1 cellular context compared by ENCODE assay signal in the genomic region with DNA sequence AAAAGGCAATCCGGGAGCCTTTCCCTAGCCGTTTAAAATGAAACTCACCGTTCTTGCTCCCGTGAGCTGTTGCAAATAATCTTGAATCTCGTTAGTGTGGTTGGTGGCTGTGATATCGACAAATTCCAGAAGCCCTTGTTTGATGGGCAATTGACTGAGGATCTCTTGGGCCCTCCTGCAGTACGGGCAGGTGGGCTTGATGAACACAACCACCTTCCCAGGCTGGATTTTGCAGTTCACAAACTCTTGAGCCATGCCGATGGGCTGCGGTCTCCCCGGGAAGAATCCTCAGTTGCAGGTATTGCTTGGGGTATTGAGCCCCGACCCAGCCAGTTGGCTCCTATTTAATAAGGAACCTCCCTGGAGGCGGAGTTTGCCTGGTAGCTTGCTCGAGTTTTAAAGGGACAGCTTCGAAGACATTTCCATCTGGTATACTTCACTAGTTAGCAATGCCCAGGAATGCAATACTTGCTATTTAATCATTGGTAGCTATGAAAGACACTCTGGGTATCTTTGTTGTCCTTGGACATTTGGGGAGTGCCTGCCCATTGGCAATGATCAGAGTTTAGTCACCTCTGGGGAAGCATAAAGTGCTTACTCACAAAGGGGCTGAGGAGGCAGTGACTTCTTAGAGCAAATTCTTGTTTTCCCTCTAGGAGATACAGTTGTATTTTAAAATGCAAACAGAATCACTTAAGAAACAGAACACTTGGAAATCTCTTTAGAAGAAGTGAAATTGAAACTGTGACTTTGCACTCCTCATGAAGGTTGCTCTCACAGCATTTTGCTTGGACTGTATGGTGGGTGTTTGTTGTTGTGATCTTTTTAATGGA.
TF ChIP-seq lines count a peak whose summit lies in the region.

A gene with protein sequence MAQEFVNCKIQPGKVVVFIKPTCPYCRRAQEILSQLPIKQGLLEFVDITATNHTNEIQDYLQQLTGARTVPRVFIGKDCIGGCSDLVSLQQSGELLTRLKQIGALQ (minus strand): TSS at position 319 of the 833 bp plus-strand sequence. CDS start 64 bp downstream, at position 255.

TF ChIP-seq in HepG2, 621 proteins besides CTCF, POLR2A, EP300 and RAD21 (continued from another document and continues in another):
- TF ChIP-seq, protein P1, sequence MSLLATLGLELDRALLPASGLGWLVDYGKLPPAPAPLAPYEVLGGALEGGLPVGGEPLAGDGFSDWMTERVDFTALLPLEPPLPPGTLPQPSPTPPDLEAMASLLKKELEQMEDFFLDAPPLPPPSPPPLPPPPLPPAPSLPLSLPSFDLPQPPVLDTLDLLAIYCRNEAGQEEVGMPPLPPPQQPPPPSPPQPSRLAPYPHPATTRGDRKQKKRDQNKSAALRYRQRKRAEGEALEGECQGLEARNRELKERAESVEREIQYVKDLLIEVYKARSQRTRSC (CRISPR knock-in tag; IDR thresholded peaks at IDR 0.05; ENCODE audit: low read depth) = no peak
- TF ChIP-seq ZNF780A (CRISPR knock-in tag; IDR thresholded peaks at IDR 0.05) = no peak
- no peak for TF ChIP-seq ZNF33A (CRISPR knock-in tag; IDR thresholded peaks at IDR 0.05; ENCODE audit: borderline replicate concordance)
- no peak for TF ChIP-seq PHF5A (CRISPR knock-in tag; IDR thresholded peaks at IDR 0.05; ENCODE audit: low read depth, unreplicated experiment)
- peak; percentile 63 for TF ChIP-seq PHF8 (CRISPR knock-in tag; IDR thresholded peaks at IDR 0.05)
- TF ChIP-seq, protein P2, sequence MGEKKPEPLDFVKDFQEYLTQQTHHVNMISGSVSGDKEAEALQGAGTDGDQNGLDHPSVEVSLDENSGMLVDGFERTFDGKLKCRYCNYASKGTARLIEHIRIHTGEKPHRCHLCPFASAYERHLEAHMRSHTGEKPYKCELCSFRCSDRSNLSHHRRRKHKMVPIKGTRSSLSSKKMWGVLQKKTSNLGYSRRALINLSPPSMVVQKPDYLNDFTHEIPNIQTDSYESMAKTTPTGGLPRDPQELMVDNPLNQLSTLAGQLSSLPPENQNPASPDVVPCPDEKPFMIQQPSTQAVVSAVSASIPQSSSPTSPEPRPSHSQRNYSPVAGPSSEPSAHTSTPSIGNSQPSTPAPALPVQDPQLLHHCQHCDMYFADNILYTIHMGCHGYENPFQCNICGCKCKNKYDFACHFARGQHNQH (CRISPR knock-in tag; IDR thresholded peaks at IDR 0.05) = no peak
- TF ChIP-seq, protein P3, sequence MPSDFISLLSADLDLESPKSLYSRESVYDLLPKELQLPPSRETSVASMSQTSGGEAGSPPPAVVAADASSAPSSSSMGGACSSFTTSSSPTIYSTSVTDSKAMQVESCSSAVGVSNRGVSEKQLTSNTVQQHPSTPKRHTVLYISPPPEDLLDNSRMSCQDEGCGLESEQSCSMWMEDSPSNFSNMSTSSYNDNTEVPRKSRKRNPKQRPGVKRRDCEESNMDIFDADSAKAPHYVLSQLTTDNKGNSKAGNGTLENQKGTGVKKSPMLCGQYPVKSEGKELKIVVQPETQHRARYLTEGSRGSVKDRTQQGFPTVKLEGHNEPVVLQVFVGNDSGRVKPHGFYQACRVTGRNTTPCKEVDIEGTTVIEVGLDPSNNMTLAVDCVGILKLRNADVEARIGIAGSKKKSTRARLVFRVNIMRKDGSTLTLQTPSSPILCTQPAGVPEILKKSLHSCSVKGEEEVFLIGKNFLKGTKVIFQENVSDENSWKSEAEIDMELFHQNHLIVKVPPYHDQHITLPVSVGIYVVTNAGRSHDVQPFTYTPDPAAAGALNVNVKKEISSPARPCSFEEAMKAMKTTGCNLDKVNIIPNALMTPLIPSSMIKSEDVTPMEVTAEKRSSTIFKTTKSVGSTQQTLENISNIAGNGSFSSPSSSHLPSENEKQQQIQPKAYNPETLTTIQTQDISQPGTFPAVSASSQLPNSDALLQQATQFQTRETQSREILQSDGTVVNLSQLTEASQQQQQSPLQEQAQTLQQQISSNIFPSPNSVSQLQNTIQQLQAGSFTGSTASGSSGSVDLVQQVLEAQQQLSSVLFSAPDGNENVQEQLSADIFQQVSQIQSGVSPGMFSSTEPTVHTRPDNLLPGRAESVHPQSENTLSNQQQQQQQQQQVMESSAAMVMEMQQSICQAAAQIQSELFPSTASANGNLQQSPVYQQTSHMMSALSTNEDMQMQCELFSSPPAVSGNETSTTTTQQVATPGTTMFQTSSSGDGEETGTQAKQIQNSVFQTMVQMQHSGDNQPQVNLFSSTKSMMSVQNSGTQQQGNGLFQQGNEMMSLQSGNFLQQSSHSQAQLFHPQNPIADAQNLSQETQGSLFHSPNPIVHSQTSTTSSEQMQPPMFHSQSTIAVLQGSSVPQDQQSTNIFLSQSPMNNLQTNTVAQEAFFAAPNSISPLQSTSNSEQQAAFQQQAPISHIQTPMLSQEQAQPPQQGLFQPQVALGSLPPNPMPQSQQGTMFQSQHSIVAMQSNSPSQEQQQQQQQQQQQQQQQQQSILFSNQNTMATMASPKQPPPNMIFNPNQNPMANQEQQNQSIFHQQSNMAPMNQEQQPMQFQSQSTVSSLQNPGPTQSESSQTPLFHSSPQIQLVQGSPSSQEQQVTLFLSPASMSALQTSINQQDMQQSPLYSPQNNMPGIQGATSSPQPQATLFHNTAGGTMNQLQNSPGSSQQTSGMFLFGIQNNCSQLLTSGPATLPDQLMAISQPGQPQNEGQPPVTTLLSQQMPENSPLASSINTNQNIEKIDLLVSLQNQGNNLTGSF (CRISPR knock-in tag; IDR thresholded peaks at IDR 0.05) = 0 out of 2 replicates have a peak, but pooled peaks have one; percentile 28
- peak; percentile 59; the same call in 1 of the 2 replicates for TF ChIP-seq ZNF558 (CRISPR knock-in tag; IDR thresholded peaks at IDR 0.05; ENCODE audit: borderline replicate concordance)
- TF ChIP-seq KDM4B (CRISPR knock-in tag; IDR thresholded peaks at IDR 0.05) = no peak
- TF ChIP-seq JDP2 (CRISPR knock-in tag; IDR thresholded peaks at IDR 0.05; ENCODE audit: borderline replicate concordance) = no peak
- TF ChIP-seq KLF12 (CRISPR knock-in tag; IDR thresholded peaks at IDR 0.05; ENCODE audit: borderline replicate concordance) = no peak
- TF ChIP-seq ZNF709 (CRISPR knock-in tag; IDR thresholded peaks at IDR 0.05) = 0 out of 2 replicates have a peak, but pooled peaks have one; percentile 38
- 0 out of 2 replicates have a peak, but pooled peaks have one; percentile 10 for TF ChIP-seq GATAD2A (CRISPR knock-in tag; IDR thresholded peaks at IDR 0.05)
- no peak for TF ChIP-seq GLI4 (CRISPR knock-in tag; IDR thresholded peaks at IDR 0.05; ENCODE audit: borderline replicate concordance)
- TF ChIP-seq ZFP41 (CRISPR knock-in tag; IDR thresholded peaks at IDR 0.05; ENCODE audit: borderline replicate concordance) = no peak
- no peak for TF ChIP-seq AGO2 (optimal IDR thresholded peaks at IDR 0.05; ENCODE audit: low read depth, low read length)
- no peak for TF ChIP-seq CHD4 (IDR thresholded peaks at IDR 0.05; ENCODE audit: borderline replicate concordance, low read length)
- TF ChIP-seq LCORL (IDR thresholded peaks at IDR 0.05) = no peak
- TF ChIP-seq LCORL (CRISPR knock-in tag; IDR thresholded peaks at IDR 0.05) = no peak
- TF ChIP-seq GATA4 (IDR thresholded peaks at IDR 0.05; ENCODE audit: borderline replicate concordance, low read depth) = peak; percentile 78; the same call in 1 of the 2 replicates
- no peak for TF ChIP-seq ETV6 (CRISPR knock-in tag; conservative IDR thresholded peaks at IDR 0.05)
- TF ChIP-seq, protein P4, sequence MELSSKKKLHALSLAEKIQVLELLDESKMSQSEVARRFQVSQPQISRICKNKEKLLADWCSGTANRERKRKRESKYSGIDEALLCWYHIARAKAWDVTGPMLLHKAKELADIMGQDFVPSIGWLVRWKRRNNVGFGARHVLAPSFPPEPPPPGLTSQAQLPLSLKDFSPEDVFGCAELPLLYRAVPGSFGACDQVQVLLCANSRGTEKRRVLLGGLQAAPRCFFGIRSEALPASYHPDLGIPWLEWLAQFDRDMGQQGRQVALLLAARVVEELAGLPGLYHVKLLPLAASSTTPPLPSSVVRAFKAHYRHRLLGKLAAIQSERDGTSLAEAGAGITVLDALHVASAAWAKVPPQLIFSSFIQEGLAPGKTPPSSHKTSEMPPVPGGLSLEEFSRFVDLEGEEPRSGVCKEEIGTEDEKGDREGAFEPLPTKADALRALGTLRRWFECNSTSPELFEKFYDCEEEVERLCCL (CRISPR knock-in tag; IDR thresholded peaks at IDR 0.05; ENCODE audit: borderline replicate concordance) = no peak
- TF ChIP-seq, protein P5, sequence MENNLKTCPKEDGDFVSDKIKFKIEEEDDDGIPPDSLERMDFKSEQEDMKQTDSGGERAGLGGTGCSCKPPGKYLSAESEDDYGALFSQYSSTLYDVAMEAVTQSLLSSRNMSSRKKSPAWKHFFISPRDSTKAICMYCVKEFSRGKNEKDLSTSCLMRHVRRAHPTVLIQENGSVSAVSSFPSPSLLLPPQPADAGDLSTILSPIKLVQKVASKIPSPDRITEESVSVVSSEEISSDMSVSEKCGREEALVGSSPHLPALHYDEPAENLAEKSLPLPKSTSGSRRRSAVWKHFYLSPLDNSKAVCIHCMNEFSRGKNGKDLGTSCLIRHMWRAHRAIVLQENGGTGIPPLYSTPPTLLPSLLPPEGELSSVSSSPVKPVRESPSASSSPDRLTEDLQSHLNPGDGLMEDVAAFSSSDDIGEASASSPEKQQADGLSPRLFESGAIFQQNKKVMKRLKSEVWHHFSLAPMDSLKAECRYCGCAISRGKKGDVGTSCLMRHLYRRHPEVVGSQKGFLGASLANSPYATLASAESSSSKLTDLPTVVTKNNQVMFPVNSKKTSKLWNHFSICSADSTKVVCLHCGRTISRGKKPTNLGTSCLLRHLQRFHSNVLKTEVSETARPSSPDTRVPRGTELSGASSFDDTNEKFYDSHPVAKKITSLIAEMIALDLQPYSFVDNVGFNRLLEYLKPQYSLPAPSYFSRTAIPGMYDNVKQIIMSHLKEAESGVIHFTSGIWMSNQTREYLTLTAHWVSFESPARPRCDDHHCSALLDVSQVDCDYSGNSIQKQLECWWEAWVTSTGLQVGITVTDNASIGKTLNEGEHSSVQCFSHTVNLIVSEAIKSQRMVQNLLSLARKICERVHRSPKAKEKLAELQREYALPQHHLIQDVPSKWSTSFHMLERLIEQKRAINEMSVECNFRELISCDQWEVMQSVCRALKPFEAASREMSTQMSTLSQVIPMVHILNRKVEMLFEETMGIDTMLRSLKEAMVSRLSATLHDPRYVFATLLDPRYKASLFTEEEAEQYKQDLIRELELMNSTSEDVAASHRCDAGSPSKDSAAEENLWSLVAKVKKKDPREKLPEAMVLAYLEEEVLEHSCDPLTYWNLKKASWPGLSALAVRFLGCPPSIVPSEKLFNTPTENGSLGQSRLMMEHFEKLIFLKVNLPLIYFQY (CRISPR knock-in tag; IDR thresholded peaks at IDR 0.05; ENCODE audit: borderline replicate concordance) = 0 out of 2 replicates have a peak, but pooled peaks have one; percentile 53
- TF ChIP-seq HOXD1 (CRISPR knock-in tag; IDR thresholded peaks at IDR 0.05) = no peak
- TF ChIP-seq, protein P6, sequence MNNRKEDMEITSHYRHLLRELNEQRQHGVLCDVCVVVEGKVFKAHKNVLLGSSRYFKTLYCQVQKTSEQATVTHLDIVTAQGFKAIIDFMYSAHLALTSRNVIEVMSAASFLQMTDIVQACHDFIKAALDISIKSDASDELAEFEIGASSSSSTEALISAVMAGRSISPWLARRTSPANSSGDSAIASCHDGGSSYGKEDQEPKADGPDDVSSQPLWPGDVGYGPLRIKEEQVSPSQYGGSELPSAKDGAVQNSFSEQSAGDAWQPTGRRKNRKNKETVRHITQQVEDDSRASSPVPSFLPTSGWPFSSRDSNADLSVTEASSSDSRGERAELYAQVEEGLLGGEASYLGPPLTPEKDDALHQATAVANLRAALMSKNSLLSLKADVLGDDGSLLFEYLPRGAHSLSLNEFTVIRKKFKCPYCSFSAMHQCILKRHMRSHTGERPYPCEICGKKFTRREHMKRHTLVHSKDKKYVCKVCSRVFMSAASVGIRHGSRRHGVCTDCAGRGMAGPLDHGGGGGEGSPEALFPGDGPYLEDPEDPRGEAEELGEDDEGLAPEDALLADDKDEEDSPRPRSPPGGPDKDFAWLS (CRISPR knock-in tag; IDR thresholded peaks at IDR 0.05; ENCODE audit: borderline replicate concordance) = no peak
- TF ChIP-seq ZBTB7B (CRISPR knock-in tag; IDR thresholded peaks at IDR 0.05) = no peak
- no peak for TF ChIP-seq SP4 (CRISPR knock-in tag; IDR thresholded peaks at IDR 0.05)
- no peak for TF ChIP-seq MEIS2 (CRISPR knock-in tag; IDR thresholded peaks at IDR 0.05)
- TF ChIP-seq ZNF296 (CRISPR knock-in tag; conservative IDR thresholded peaks at IDR 0.05) = no peak
- TF ChIP-seq, protein P7, sequence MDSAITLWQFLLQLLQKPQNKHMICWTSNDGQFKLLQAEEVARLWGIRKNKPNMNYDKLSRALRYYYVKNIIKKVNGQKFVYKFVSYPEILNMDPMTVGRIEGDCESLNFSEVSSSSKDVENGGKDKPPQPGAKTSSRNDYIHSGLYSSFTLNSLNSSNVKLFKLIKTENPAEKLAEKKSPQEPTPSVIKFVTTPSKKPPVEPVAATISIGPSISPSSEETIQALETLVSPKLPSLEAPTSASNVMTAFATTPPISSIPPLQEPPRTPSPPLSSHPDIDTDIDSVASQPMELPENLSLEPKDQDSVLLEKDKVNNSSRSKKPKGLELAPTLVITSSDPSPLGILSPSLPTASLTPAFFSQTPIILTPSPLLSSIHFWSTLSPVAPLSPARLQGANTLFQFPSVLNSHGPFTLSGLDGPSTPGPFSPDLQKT (CRISPR knock-in tag; IDR thresholded peaks at IDR 0.05; ENCODE audit: borderline replicate concordance) = no peak
- no peak for TF ChIP-seq KDM6A (CRISPR knock-in tag; IDR thresholded peaks at IDR 0.05; ENCODE audit: low read depth)
- no peak for TF ChIP-seq ZNF136 (CRISPR knock-in tag; IDR thresholded peaks at IDR 0.05; ENCODE audit: low read depth)
- TF ChIP-seq HIVEP1 (CRISPR knock-in tag; IDR thresholded peaks at IDR 0.05) = no peak
- TF ChIP-seq, protein P8, sequence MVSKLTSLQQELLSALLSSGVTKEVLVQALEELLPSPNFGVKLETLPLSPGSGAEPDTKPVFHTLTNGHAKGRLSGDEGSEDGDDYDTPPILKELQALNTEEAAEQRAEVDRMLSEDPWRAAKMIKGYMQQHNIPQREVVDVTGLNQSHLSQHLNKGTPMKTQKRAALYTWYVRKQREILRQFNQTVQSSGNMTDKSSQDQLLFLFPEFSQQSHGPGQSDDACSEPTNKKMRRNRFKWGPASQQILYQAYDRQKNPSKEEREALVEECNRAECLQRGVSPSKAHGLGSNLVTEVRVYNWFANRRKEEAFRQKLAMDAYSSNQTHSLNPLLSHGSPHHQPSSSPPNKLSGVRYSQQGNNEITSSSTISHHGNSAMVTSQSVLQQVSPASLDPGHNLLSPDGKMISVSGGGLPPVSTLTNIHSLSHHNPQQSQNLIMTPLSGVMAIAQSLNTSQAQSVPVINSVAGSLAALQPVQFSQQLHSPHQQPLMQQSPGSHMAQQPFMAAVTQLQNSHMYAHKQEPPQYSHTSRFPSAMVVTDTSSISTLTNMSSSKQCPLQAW (CRISPR knock-in tag; IDR thresholded peaks at IDR 0.05) = peak; percentile 29; the same call in 1 of the 2 replicates
- TF ChIP-seq FOXC1 (CRISPR knock-in tag; IDR thresholded peaks at IDR 0.05; ENCODE audit: borderline replicate concordance) = no peak
- TF ChIP-seq ZNF883 (CRISPR knock-in tag; IDR thresholded peaks at IDR 0.05; ENCODE audit: not compliant biosample characterization) = no peak
- TF ChIP-seq ZNF562 (CRISPR knock-in tag; IDR thresholded peaks at IDR 0.05; ENCODE audit: borderline replicate concordance) = no peak
- TF ChIP-seq, protein P9, sequence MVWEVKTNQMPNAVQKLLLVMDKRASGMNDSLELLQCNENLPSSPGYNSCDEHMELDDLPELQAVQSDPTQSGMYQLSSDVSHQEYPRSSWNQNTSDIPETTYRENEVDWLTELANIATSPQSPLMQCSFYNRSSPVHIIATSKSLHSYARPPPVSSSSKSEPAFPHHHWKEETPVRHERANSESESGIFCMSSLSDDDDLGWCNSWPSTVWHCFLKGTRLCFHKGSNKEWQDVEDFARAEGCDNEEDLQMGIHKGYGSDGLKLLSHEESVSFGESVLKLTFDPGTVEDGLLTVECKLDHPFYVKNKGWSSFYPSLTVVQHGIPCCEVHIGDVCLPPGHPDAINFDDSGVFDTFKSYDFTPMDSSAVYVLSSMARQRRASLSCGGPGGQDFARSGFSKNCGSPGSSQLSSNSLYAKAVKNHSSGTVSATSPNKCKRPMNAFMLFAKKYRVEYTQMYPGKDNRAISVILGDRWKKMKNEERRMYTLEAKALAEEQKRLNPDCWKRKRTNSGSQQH (CRISPR knock-in tag; IDR thresholded peaks at IDR 0.05; ENCODE audit: low read depth) = peak; percentile 79; the same call in 1 of the 2 replicates
